ENCODE assay signal across 18 cellular contexts in genomic region chr1:17520041-17520440, GRCh38. TPM values are rescaled to one million over a fixed set of nuclear protein-coding genes. Genes with fewer than 3 reads are reported as not detected.
DNase-seq lines count a peak whose midpoint lies in the region; ATAC-seq, FAIRE-seq and TF ChIP-seq lines count a peak whose summit lies in the region.
"Had no signal": no experiment of that assay in that cellular context is flagged by ENCODE, and none has a peak within 500 bp of the region (broad histone marks: within the 10 kb centered on the region; RNA-seq: fewer than 3 reads in every experiment).

No MANE protein-coding gene starts in this region.

- TF ChIP-seq POLR2A in uterus (IDR thresholded peaks at IDR 0.05) (no peak), gastroesophageal sphincter (IDR thresholded peaks at IDR 0.05) (no peak)

- no peak overlapping the region for H3K4me3 Mint-ChIP-seq in activated T-helper 2 cell treated with anti-CD3 and anti-CD28 coated beads, Interferon-gamma antibody, Interleukin-2, Interleukin-4, amounts not matched to agents 10 μg/mL and 5 μg/mL and 100 μg/mL, durations not matched to agents 14 hours and 24 hours and 36 hours (ENCODE audit: low read depth)
- H3K4me3 Mint-ChIP-seq: activated naive CD4-positive, alpha-beta T cell treated with anti-CD3 and anti-CD28 coated beads, Interleukin-2, amount 50 U/mL, for 24 hours; T-helper 1 cell treated with Interleukin-12 subunit alpha and Interleukin-12 subunit beta and Interleukin-4 antibody, amounts not matched to agents 30 μg/mL and 1 μg/mL, for 36 hours had no signal

- H3K4me3 ChIP-seq in H7 (ENCODE audit: insufficient read depth, low read depth, low read length) (no peak overlapping the region), RWPE2 (ENCODE audit: severe bottlenecking) (no peak overlapping the region), keratinocyte (ENCODE audit: control insufficient read depth in 2 of 3, extremely low read depth in 1 of 3, insufficient read depth in 2 of 3, low read depth in 1 of 3, low read length in 3 of 3) (peak overlapping the region; percentile 31 to 48 (median 39)), rectal smooth muscle tissue (ENCODE audit: low read length) (peak overlapping the region; percentile 7), uterus (no peak overlapping the region), gastroesophageal sphincter (no peak overlapping the region)
- H3K4me3 ChIP-seq: heart left ventricle, left ventricle myocardium inferior, smooth muscle cell had no signal

- TF ChIP-seq EP300 in gastroesophageal sphincter (IDR thresholded peaks at IDR 0.05), result no peak

- dilution Hi-C loops in keratinocyte (cut with MboI; ENCODE audit: extremely low pct_ligation_motif_present, low sequenced_read_pairs), result no loop called here

- H3K9me3 ChIP-seq in RWPE2 (ENCODE audit: severe bottlenecking) (no peaks in the 10 kb centered on the region), keratinocyte (ENCODE audit: control insufficient read depth, low read depth, low read length) (no peaks in the 10 kb centered on the region), uterus (no peaks in the 10 kb centered on the region), gastroesophageal sphincter (no peaks in the 10 kb centered on the region)
- H3K9me3 ChIP-seq: heart left ventricle, left ventricle myocardium inferior, neutrophil had no signal

- TF ChIP-seq CTCF in RWPE2 (IDR thresholded peaks at IDR 0.05; ENCODE audit: poor library complexity, severe bottlenecking) (no peak), keratinocyte (optimal IDR thresholded peaks at IDR 0.05 in 1 of 3, IDR thresholded peaks at IDR 0.05 in 1 of 3, conservative IDR thresholded peaks at IDR 0.05 in 1 of 3; ENCODE audit: extremely low read depth in 1 of 3, insufficient read depth in 2 of 3, low read length in 3 of 3) (no peak), uterus (IDR thresholded peaks at IDR 0.05) (no peak), gastroesophageal sphincter (IDR thresholded peaks at IDR 0.05) (no peak)

- H4K20me1 ChIP-seq in keratinocyte (ENCODE audit: control insufficient read depth, extremely low read depth, insufficient read depth, low read length), result no peaks in the 10 kb centered on the region

- intact Hi-C loops in uterus (cut with DNase I; ENCODE audit: low total_unique reads), result no loop called here
- intact Hi-C loops in activated T-helper 2 cell treated with anti-CD3 and anti-CD28 coated beads, Interferon-gamma antibody, Interleukin-2, Interleukin-4, amounts not matched to agents 10 μg/mL and 5 μg/mL and 100 μg/mL, durations not matched to agents 14 hours and 24 hours and 36 hours (cut with micrococcal nuclease), result no loop called here

- H3K9ac ChIP-seq in keratinocyte (ENCODE audit: control insufficient read depth, extremely low read depth, insufficient read depth, low read length) (no peak overlapping the region), rectal smooth muscle tissue (ENCODE audit: low read length) (no peak overlapping the region)

- WGBS in gastroesophageal sphincter (ENCODE audit: low coverage in 1 of 2), 2 donors, result 59% methylated on average over 5 of the region's 12 CpGs; no CpG with 5 or more reads in 1 of the 2 donors

- H3K4me1 Mint-ChIP-seq in activated T-helper 2 cell treated with anti-CD3 and anti-CD28 coated beads, Interferon-gamma antibody, Interleukin-2, Interleukin-4, amounts not matched to agents 10 μg/mL and 5 μg/mL and 100 μg/mL, durations not matched to agents 14 hours and 24 hours and 36 hours (ENCODE audit: low read depth), result no peaks in the 10 kb centered on the region
- H3K4me1 Mint-ChIP-seq: activated naive CD4-positive, alpha-beta T cell treated with anti-CD3 and anti-CD28 coated beads, Interleukin-2, amount 50 U/mL, for 24 hours had no signal

- peaks cover 4% of the 10 kb centered on the region for H3K27me3 Mint-ChIP-seq in activated T-helper 2 cell treated with anti-CD3 and anti-CD28 coated beads, Interferon-gamma antibody, Interleukin-2, Interleukin-4, amounts not matched to agents 10 μg/mL and 5 μg/mL and 100 μg/mL, durations not matched to agents 14 hours and 24 hours and 36 hours (ENCODE audit: low read depth)

- H3K79me2 ChIP-seq in keratinocyte (ENCODE audit: control insufficient read depth, insufficient read depth, low read length), result no peaks in the 10 kb centered on the region

- peak; percentile 52 for DNase-seq in H7
- peak; percentile 89 for DNase-seq in RWPE2 (ENCODE audit: low spot score)
- peak; percentile 60 for DNase-seq in keratinocyte (ENCODE audit: low read depth, low spot score)
- no peak for DNase-seq in uterus
- DNase-seq in activated T-helper 2 cell treated with anti-CD3 and anti-CD28 coated beads, Interferon-gamma antibody, Interleukin-2, Interleukin-4, amounts not matched to agents 10 μg/mL and 5 μg/mL and 100 μg/mL, durations not matched to agents 14 hours and 24 hours and 36 hours (ENCODE audit: low spot score), result no peak
- DNase-seq: activated CD4-positive, CD25-positive, alpha-beta regulatory T cell treated with anti-CD3 and anti-CD28 coated beads, Interleukin-2, amount 50 U/mL, for 72 hours; activated CD8-positive, alpha-beta memory T cell treated with anti-CD3 and anti-CD28 coated beads, Interleukin-2, amount 50 U/mL, for 4 hours; DMS 273 treated with DMSO at 0.1 percent for 48 hours; heart left ventricle; left ventricle myocardium inferior; NCI-H1092 treated with DMSO at 0.1 percent for 48 hours had no signal

- no peaks in the 10 kb centered on the region for H3K9me1 ChIP-seq in keratinocyte (ENCODE audit: control insufficient read depth, extremely low read depth, insufficient read depth, low read length)

- no peaks in the 10 kb centered on the region for H3K9me3 Mint-ChIP-seq in activated T-helper 2 cell treated with anti-CD3 and anti-CD28 coated beads, Interferon-gamma antibody, Interleukin-2, Interleukin-4, amounts not matched to agents 10 μg/mL and 5 μg/mL and 100 μg/mL, durations not matched to agents 14 hours and 24 hours and 36 hours
- H3K9me3 Mint-ChIP-seq: activated naive CD4-positive, alpha-beta T cell treated with anti-CD3 and anti-CD28 coated beads, Interleukin-2, amount 50 U/mL, for 24 hours; T-helper 1 cell treated with Interleukin-12 subunit alpha and Interleukin-12 subunit beta and Interleukin-4 antibody, amounts not matched to agents 30 μg/mL and 1 μg/mL, for 36 hours had no signal

- H3K36me3 ChIP-seq in H7 (replicated peaks; ENCODE audit: control insufficient read depth, insufficient read depth, low read length) (no peaks in the 10 kb centered on the region), RWPE2 (ENCODE audit: low read depth) (no peaks in the 10 kb centered on the region), keratinocyte (ENCODE audit: control insufficient read depth in 2 of 2, extremely low read depth in 1 of 2, insufficient read depth in 2 of 2, low read length in 2 of 2) (no peaks in the 10 kb centered on the region), rectal smooth muscle tissue (ENCODE audit: control insufficient read depth, insufficient read depth, low read length) (no peaks in the 10 kb centered on the region), uterus (no peaks in the 10 kb centered on the region), gastroesophageal sphincter (no peaks in the 10 kb centered on the region)
- H3K36me3 ChIP-seq: heart left ventricle, left ventricle myocardium inferior, neutrophil had no signal

- H3K4me2 ChIP-seq in keratinocyte (ENCODE audit: control insufficient read depth, extremely low read depth, insufficient read depth, low read depth, low read length), result peak overlapping the region; percentile 56
- H3K4me2 ChIP-seq: smooth muscle cell had no signal

- H3K36me3 Mint-ChIP-seq in activated T-helper 2 cell treated with anti-CD3 and anti-CD28 coated beads, Interferon-gamma antibody, Interleukin-2, Interleukin-4, amounts not matched to agents 10 μg/mL and 5 μg/mL and 100 μg/mL, durations not matched to agents 14 hours and 24 hours and 36 hours (ENCODE audit: low read depth), result no peaks in the 10 kb centered on the region
- H3K36me3 Mint-ChIP-seq: activated naive CD4-positive, alpha-beta T cell treated with anti-CD3 and anti-CD28 coated beads, Interleukin-2, amount 50 U/mL, for 24 hours had no signal

- no peaks in the 10 kb centered on the region for H3K27me3 ChIP-seq in H7 (ENCODE audit: control insufficient read depth, insufficient read depth, low read length)
- H3K27me3 ChIP-seq in RWPE2 (ENCODE audit: insufficient read depth, poor library complexity, severe bottlenecking), result no peaks in the 10 kb centered on the region
- no peaks in the 10 kb centered on the region for H3K27me3 ChIP-seq in keratinocyte (ENCODE audit: control insufficient read depth, extremely low read depth, insufficient read depth, low read length)
- H3K27me3 ChIP-seq in rectal smooth muscle tissue (ENCODE audit: control insufficient read depth, insufficient read depth, low read length), result no peaks in the 10 kb centered on the region
- no peaks in the 10 kb centered on the region for H3K27me3 ChIP-seq in uterus
- H3K27me3 ChIP-seq in gastroesophageal sphincter, result no peaks in the 10 kb centered on the region

- H3K4me1 ChIP-seq in RWPE2 (ENCODE audit: insufficient read depth, poor library complexity, severe bottlenecking) (peaks cover 8% of the 10 kb centered on the region), keratinocyte (ENCODE audit: control insufficient read depth, extremely low read depth, insufficient read depth, low read length) (peaks cover 14% of the 10 kb centered on the region), rectal smooth muscle tissue (ENCODE audit: control insufficient read depth, insufficient read depth, low read length) (no peaks in the 10 kb centered on the region), uterus (no peaks in the 10 kb centered on the region), gastroesophageal sphincter (peaks cover 0 to 15% (median 0%) of the 10 kb centered on the region in 3 donors)
- H3K4me1 ChIP-seq: left ventricle myocardium inferior had no signal

- peak overlapping the region; percentile 57 for H2AFZ ChIP-seq in keratinocyte (ENCODE audit: control insufficient read depth, low read length)

- H3K27ac Mint-ChIP-seq in activated T-helper 2 cell treated with anti-CD3 and anti-CD28 coated beads, Interferon-gamma antibody, Interleukin-2, Interleukin-4, amounts not matched to agents 10 μg/mL and 5 μg/mL and 100 μg/mL, durations not matched to agents 14 hours and 24 hours and 36 hours, result no peak overlapping the region
- H3K27ac Mint-ChIP-seq: activated naive CD4-positive, alpha-beta T cell treated with anti-CD3 and anti-CD28 coated beads, Interleukin-2, amount 50 U/mL, for 24 hours; T-helper 1 cell treated with Interleukin-12 subunit alpha and Interleukin-12 subunit beta and Interleukin-4 antibody, amounts not matched to agents 30 μg/mL and 1 μg/mL, for 36 hours had no signal

- peak; percentile 100 for ATAC-seq in RWPE2 (ENCODE audit: low read depth)
- ATAC-seq in HG02678 (IDR thresholded peaks at IDR 0.05; ENCODE audit: unreplicated experiment), result no peak
- no peak for ATAC-seq in gastroesophageal sphincter

- H3K27ac ChIP-seq in RWPE2 (ENCODE audit: poor library complexity, severe bottlenecking) (peak overlapping the region; percentile 8), keratinocyte (ENCODE audit: control insufficient read depth, insufficient read depth, low read length) (no peak overlapping the region), rectal smooth muscle tissue (ENCODE audit: low read depth, low read length) (no peak overlapping the region), uterus (no peak overlapping the region), gastroesophageal sphincter (no peak overlapping the region)
- H3K27ac ChIP-seq: heart left ventricle, left ventricle myocardium inferior, neutrophil had no signal

- peak; percentile 32 for FAIRE-seq in keratinocyte (lab: Jason Lieb, UNC)

RNA-seq across cellular contexts. Expression of gene ARHGEF10L, which starts 19.5 kb away (rescaled TPM):
- 54.8 and 76.9 TPM in 2 replicates for total RNA-seq in H7 (2014; rRNA removed; shearing (Covaris generic))
- 2.4 to 5.1 TPM (median 2.8 TPM) in 3 replicates for polyA plus RNA-seq in keratinocyte
- 7.3 TPM for polyA plus RNA-seq in keratinocyte (2011; ENCODE audit: low read depth)
- 2.2 and 4.3 TPM in 2 replicates for polyA plus RNA-seq in keratinocyte (2011; cell fraction: cytosol; rRNA removed)
- polyA plus RNA-seq in keratinocyte (2011; cell fraction: nucleus; rRNA removed), result 6.9 and 9.2 TPM in 2 replicates
- 3.7 and 23.1 TPM in 2 replicates for polyA plus RNA-seq in keratinocyte (2012; ENCODE audit: low replicate concordance)
- 6.2 to 11.5 TPM (median 9.0 TPM) in 3 replicates for polyA minus RNA-seq in keratinocyte
- polyA minus RNA-seq in keratinocyte (2011; cell fraction: cytosol; rRNA and poly(A)+ RNA removed), result 8.6 TPM
- 13.2 and 16.2 TPM in 2 replicates for polyA minus RNA-seq in keratinocyte (2011; cell fraction: nucleus; rRNA and poly(A)+ RNA removed)
- total RNA-seq in uterus, result 10 to 100 TPM in 3 of 4 donors, 1 to 10 TPM in 1; 5.6 to 61.9 (median 19.1) TPM
- 10 to 100 TPM; 50.9 to 97.0 (median 80.3) TPM for total RNA-seq in gastroesophageal sphincter
- 0.05 TPM in 1 of 2 replicates, not detected in the other for total RNA-seq in activated T-helper 2 cell treated with anti-CD3 and anti-CD28 coated beads, Interferon-gamma antibody, Interleukin-2, Interleukin-4, amounts not matched to agents 10 μg/mL and 5 μg/mL and 100 μg/mL, durations not matched to agents 14 hours and 24 hours and 36 hours

Comparison
In these comparisons a context has a peak if more than half of its experiments do, and no peak if none do; other contexts are left out.
1. DNase-seq: peak in H7 (single experiment), RWPE2 (single experiment) and keratinocyte (single experiment); none in uterus (0 of 2) and activated T-helper 2 cell treated with anti-CD3 and anti-CD28 coated beads, Interferon-gamma antibody, Interleukin-2, Interleukin-4, amounts not matched to agents 10 μg/mL and 5 μg/mL and 100 μg/mL, durations not matched to agents 14 hours and 24 hours and 36 hours (single experiment).
2. H3K4me3 ChIP-seq: peak in keratinocyte (3 of 3) and rectal smooth muscle tissue (single experiment); none in H7 (single experiment), RWPE2 (single experiment), uterus (0 of 2) and gastroesophageal sphincter (0 of 2).